In genomic region chr3:111649180-111649579, GRCh38 we compare ENCODE assay signal across 26 cellular contexts. TPM values are rescaled to one million over a fixed set of nuclear protein-coding genes. Genes with fewer than 3 reads are reported as not detected.
DNase-seq lines count a peak whose midpoint lies in the region; ATAC-seq and TF ChIP-seq lines count a peak whose summit lies in the region.
"Had no signal": no experiment of that assay in that cellular context is flagged by ENCODE, and none has a peak within 500 bp of the region (broad histone marks: within the 10 kb centered on the region; RNA-seq: fewer than 3 reads in every experiment).

No MANE protein-coding gene starts in this region.

- H3K36me3 Mint-ChIP-seq in activated CD4-positive, alpha-beta T cell treated with anti-CD3 and anti-CD28 coated beads for 36 hours (ENCODE audit: low read depth), result peaks cover 66% of the 10 kb centered on the region
- peaks cover 94% of the 10 kb centered on the region for H3K36me3 Mint-ChIP-seq in activated CD4-positive, alpha-beta T cell treated with anti-CD3 and anti-CD28 coated beads, Interleukin-2, amount 10 ng/mL, durations not matched to agents 7 days and 5 days (ENCODE audit: low read depth)
- peaks cover 39 to 98% (median 85%) of the 10 kb centered on the region in 3 donors for H3K36me3 Mint-ChIP-seq in naive thymus-derived CD8-positive, alpha-beta T cell

- POLR2A ChIA-PET in activated CD4-positive, alpha-beta T cell treated with anti-CD3 and anti-CD28 coated beads for 36 hours (lab: Charles Lee), result no interaction called here
- POLR2A ChIA-PET in activated CD4-positive, alpha-beta T cell treated with anti-CD3 and anti-CD28 coated beads, Interleukin-2, amount 10 ng/mL, durations not matched to agents 7 days and 5 days (lab: Charles Lee), result interaction anchor here (0.6 kb wide), 1 partner anchor 16 kb away, joined by 3 read pairs; no protein-coding TSS in a partner anchor
- POLR2A ChIA-PET in naive thymus-derived CD8-positive, alpha-beta T cell (lab: Charles Lee), result no interaction called here

- H3K4me3 Mint-ChIP-seq in activated CD4-positive, alpha-beta T cell treated with anti-CD3 and anti-CD28 coated beads for 36 hours, result no peak overlapping the region
- no peak overlapping the region for H3K4me3 Mint-ChIP-seq in activated CD4-positive, alpha-beta T cell treated with anti-CD3 and anti-CD28 coated beads, Interleukin-2, amount 10 ng/mL, durations not matched to agents 7 days and 5 days
- no peak overlapping the region for H3K4me3 Mint-ChIP-seq in naive thymus-derived CD8-positive, alpha-beta T cell
- H3K4me3 Mint-ChIP-seq: activated naive CD4-positive, alpha-beta T cell treated with anti-CD3 and anti-CD28 coated beads, Interleukin-2, amount 50 U/mL, for 24 hours; GM23338; stimulated activated naive CD8-positive, alpha-beta T cell treated with anti-CD3 and anti-CD28 coated beads, Interleukin-15, amount 100 ng/mL, for 72 hours had no signal

- TF ChIP-seq CTCF in cardiac fibroblast (IDR thresholded peaks at IDR 0.05; ENCODE audit: low read depth, low read length), result no peak

- no peak for DNase-seq in activated CD4-positive, alpha-beta T cell treated with anti-CD3 and anti-CD28 coated beads for 36 hours
- DNase-seq in activated CD4-positive, alpha-beta T cell treated with anti-CD3 and anti-CD28 coated beads, Interleukin-2, amount 10 ng/mL, durations not matched to agents 7 days and 5 days, result no peak
- peak; percentile 64 for DNase-seq in NCI-H226
- peak; percentile 70 to 73 for DNase-seq in cardiac fibroblast (ENCODE audit: low read depth in 2 of 2)
- DNase-seq in naive thymus-derived CD8-positive, alpha-beta T cell, result no peak
- no peak for DNase-seq in NCI-H446 treated with DMSO at 0.1 percent for 48 hours (lab: John Stamatoyannopoulos, UW)
- no peak for DNase-seq in activated CD8-positive, alpha-beta memory T cell treated with anti-CD3 and anti-CD28 coated beads, Interleukin-2, amount 50 U/mL, for 4 hours
- DNase-seq in NCI-H2227 treated with DMSO at 0.1 percent for 48 hours (lab: John Stamatoyannopoulos, UW), result no peak
- DNase-seq: 8988T; activated CD4-positive, alpha-beta T cell treated with anti-CD3 and anti-CD28 coated beads for 48 hours; activated T-cell treated with anti-CD3 and anti-CD28 coated beads for 4 hours; Caco-2; effector CD4-positive, alpha-beta T cell; NCI-H1048; NCI-H187; NCI-H748 treated with DMSO at 0.1 percent for 48 hours; right cardiac atrium; stimulated activated CD4-positive, alpha-beta T cell treated with anti-CD3 and anti-CD28 coated beads, Interleukin-12 subunit alpha, Interleukin-12 subunit beta, amount 100 ng/mL, for 4 hours; stimulated activated CD4-positive, alpha-beta T cell treated with anti-CD3 and anti-CD28 coated beads, Interleukin-4, amount 100 ng/mL, for 4 hours; stimulated activated naive CD8-positive, alpha-beta T cell treated with anti-CD3 and anti-CD28 coated beads, Interleukin-15, amount 100 ng/mL, for 72 hours had no signal

- ATAC-seq in activated CD4-positive, alpha-beta T cell treated with anti-CD3 and anti-CD28 coated beads for 36 hours, result no peak
- ATAC-seq in naive thymus-derived CD8-positive, alpha-beta T cell, result no peak
- ATAC-seq: GM23338; right cardiac atrium; stimulated activated naive CD8-positive, alpha-beta T cell treated with anti-CD3 and anti-CD28 coated beads, Interleukin-15, amount 100 ng/mL, for 72 hours had no signal

- no peak overlapping the region for H3K4me3 ChIP-seq in cardiac fibroblast (replicated peaks in 1 of 2; ENCODE audit: low read depth in 2 of 2, low read length in 2 of 2)
- H3K4me3 ChIP-seq: esophagus muscularis mucosa, GM23338, tibial nerve had no signal

- H3K4me1 Mint-ChIP-seq in activated CD4-positive, alpha-beta T cell treated with anti-CD3 and anti-CD28 coated beads for 36 hours, result peaks cover 8% of the 10 kb centered on the region
- H3K4me1 Mint-ChIP-seq in activated CD4-positive, alpha-beta T cell treated with anti-CD3 and anti-CD28 coated beads, Interleukin-2, amount 10 ng/mL, durations not matched to agents 7 days and 5 days, result peaks cover 10% of the 10 kb centered on the region
- H3K4me1 Mint-ChIP-seq in naive thymus-derived CD8-positive, alpha-beta T cell, result peaks cover 0 to 21% (median 3%) of the 10 kb centered on the region in 4 donors
- H3K4me1 Mint-ChIP-seq: stimulated activated naive CD8-positive, alpha-beta T cell treated with anti-CD3 and anti-CD28 coated beads, Interleukin-15, amount 100 ng/mL, for 72 hours had no signal

- peaks cover 3% of the 10 kb centered on the region for H3K9me3 Mint-ChIP-seq in activated CD4-positive, alpha-beta T cell treated with anti-CD3 and anti-CD28 coated beads for 36 hours (ENCODE audit: low read depth)
- H3K9me3 Mint-ChIP-seq in activated CD4-positive, alpha-beta T cell treated with anti-CD3 and anti-CD28 coated beads, Interleukin-2, amount 10 ng/mL, durations not matched to agents 7 days and 5 days, result peaks cover 18% of the 10 kb centered on the region
- peaks cover 0 to 7% (median 1%) of the 10 kb centered on the region in 9 donors for H3K9me3 Mint-ChIP-seq in naive thymus-derived CD8-positive, alpha-beta T cell

- CTCF ChIA-PET in activated CD4-positive, alpha-beta T cell treated with anti-CD3 and anti-CD28 coated beads for 36 hours (lab: Charles Lee), result interaction anchor here (1.1 to 1.2 kb wide), 2 partner anchors 18 to 33 kb away, joined by 4 to 5 read pairs; no protein-coding TSS in a partner anchor
- CTCF ChIA-PET in activated CD4-positive, alpha-beta T cell treated with anti-CD3 and anti-CD28 coated beads, Interleukin-2, amount 10 ng/mL, durations not matched to agents 7 days and 5 days (lab: Charles Lee), result interaction anchor here (1.4 kb wide), 1 partner anchor 33 kb away, joined by 4 read pairs; no protein-coding TSS in a partner anchor

- H3K27me3 Mint-ChIP-seq in activated CD4-positive, alpha-beta T cell treated with anti-CD3 and anti-CD28 coated beads for 36 hours, result no peaks in the 10 kb centered on the region
- no peaks in the 10 kb centered on the region for H3K27me3 Mint-ChIP-seq in activated CD4-positive, alpha-beta T cell treated with anti-CD3 and anti-CD28 coated beads, Interleukin-2, amount 10 ng/mL, durations not matched to agents 7 days and 5 days
- H3K27me3 Mint-ChIP-seq in naive thymus-derived CD8-positive, alpha-beta T cell, result no peaks in the 10 kb centered on the region
- H3K27me3 Mint-ChIP-seq: activated naive CD4-positive, alpha-beta T cell treated with anti-CD3 and anti-CD28 coated beads, Interleukin-2, amount 50 U/mL, for 24 hours; stimulated activated naive CD8-positive, alpha-beta T cell treated with anti-CD3 and anti-CD28 coated beads, Interleukin-15, amount 100 ng/mL, for 72 hours had no signal

- peak overlapping the region; percentile 33 for H3K27ac Mint-ChIP-seq in activated CD4-positive, alpha-beta T cell treated with anti-CD3 and anti-CD28 coated beads for 36 hours
- H3K27ac Mint-ChIP-seq in activated CD4-positive, alpha-beta T cell treated with anti-CD3 and anti-CD28 coated beads, Interleukin-2, amount 10 ng/mL, durations not matched to agents 7 days and 5 days, result no peak overlapping the region
- H3K27ac Mint-ChIP-seq in naive thymus-derived CD8-positive, alpha-beta T cell, result peak overlapping the region in 7 of 10 donors; percentile 2 to 80 (median 24)
- H3K27ac Mint-ChIP-seq: activated naive CD4-positive, alpha-beta T cell treated with anti-CD3 and anti-CD28 coated beads, Interleukin-2, amount 50 U/mL, for 24 hours; GM23338; stimulated activated naive CD8-positive, alpha-beta T cell treated with anti-CD3 and anti-CD28 coated beads, Interleukin-15, amount 100 ng/mL, for 72 hours had no signal

- intact Hi-C loops in activated CD4-positive, alpha-beta T cell treated with anti-CD3 and anti-CD28 coated beads for 36 hours (cut with DNase I, micrococcal nuclease), result no loop called here

RNA-seq across cellular contexts. Expression of gene PLCXD2, which starts 25.3 kb away (rescaled TPM):
- 1 to 10 TPM; 6.5 to 7.4 TPM for total RNA-seq in activated CD4-positive, alpha-beta T cell treated with anti-CD3 and anti-CD28 coated beads for 36 hours
- total RNA-seq in activated CD4-positive, alpha-beta T cell treated with anti-CD3 and anti-CD28 coated beads, Interleukin-2, amount 10 ng/mL, durations not matched to agents 7 days and 5 days, result 10 to 100 TPM; 11.6 to 12.6 TPM
- total RNA-seq in naive thymus-derived CD8-positive, alpha-beta T cell, result 10 to 100 TPM; 11.6 to 12.3 TPM
- polyA plus RNA-seq in naive thymus-derived CD8-positive, alpha-beta T cell, result 1 to 10 TPM; 2.3 to 2.5 (median 2.4) TPM

RNA-seq across cellular contexts. Expression of gene ZBED2, which starts 54.0 kb away (rescaled TPM):
- 100 to 1,000 TPM; 313 to 418 TPM for total RNA-seq in activated CD4-positive, alpha-beta T cell treated with anti-CD3 and anti-CD28 coated beads for 36 hours
- 1 to 10 TPM; 3.6 to 3.9 TPM for total RNA-seq in activated CD4-positive, alpha-beta T cell treated with anti-CD3 and anti-CD28 coated beads, Interleukin-2, amount 10 ng/mL, durations not matched to agents 7 days and 5 days
- under 1 TPM in 1 of 2 experiments, not detected in 1; 0.16 TPM for total RNA-seq in naive thymus-derived CD8-positive, alpha-beta T cell
- polyA plus RNA-seq in naive thymus-derived CD8-positive, alpha-beta T cell, result 1 to 10 TPM in 2 of 3 donors, under 1 TPM in 1; 0.30 to 1.9 (median 1.1) TPM
- total RNA-seq: cerebellum, GM23338, lung microvascular endothelial cell, right cardiac atrium, tibial nerve had no signal
- polyA plus RNA-seq: GM23338, right cardiac atrium had no signal

Comparison
In these comparisons a context has a peak if more than half of its experiments do, and no peak if none do; other contexts are left out.
1. RNA of gene ZBED2, which starts 54.0 kb away (total RNA-seq): 313 to 418 TPM in activated CD4-positive, alpha-beta T cell treated with anti-CD3 and anti-CD28 coated beads for 36 hours; 3.6 to 3.9 TPM in activated CD4-positive, alpha-beta T cell treated with anti-CD3 and anti-CD28 coated beads, Interleukin-2, amount 10 ng/mL, durations not matched to agents 7 days and 5 days and 0.16 TPM in naive thymus-derived CD8-positive, alpha-beta T cell; every median in the first group is over 10 times any median in the second.
2. DNase-seq: peak in NCI-H226 (single experiment) and cardiac fibroblast (2 of 2); none in activated CD4-positive, alpha-beta T cell treated with anti-CD3 and anti-CD28 coated beads for 36 hours (single experiment), activated CD4-positive, alpha-beta T cell treated with anti-CD3 and anti-CD28 coated beads, Interleukin-2, amount 10 ng/mL, durations not matched to agents 7 days and 5 days (single experiment), naive thymus-derived CD8-positive, alpha-beta T cell (0 of 10), NCI-H446 treated with DMSO at 0.1 percent for 48 hours (single experiment), activated CD8-positive, alpha-beta memory T cell treated with anti-CD3 and anti-CD28 coated beads, Interleukin-2, amount 50 U/mL, for 4 hours (single experiment) and NCI-H2227 treated with DMSO at 0.1 percent for 48 hours (single experiment).